Comparison of ENCODE assay signal across 23 cellular contexts in the genomic region with DNA sequence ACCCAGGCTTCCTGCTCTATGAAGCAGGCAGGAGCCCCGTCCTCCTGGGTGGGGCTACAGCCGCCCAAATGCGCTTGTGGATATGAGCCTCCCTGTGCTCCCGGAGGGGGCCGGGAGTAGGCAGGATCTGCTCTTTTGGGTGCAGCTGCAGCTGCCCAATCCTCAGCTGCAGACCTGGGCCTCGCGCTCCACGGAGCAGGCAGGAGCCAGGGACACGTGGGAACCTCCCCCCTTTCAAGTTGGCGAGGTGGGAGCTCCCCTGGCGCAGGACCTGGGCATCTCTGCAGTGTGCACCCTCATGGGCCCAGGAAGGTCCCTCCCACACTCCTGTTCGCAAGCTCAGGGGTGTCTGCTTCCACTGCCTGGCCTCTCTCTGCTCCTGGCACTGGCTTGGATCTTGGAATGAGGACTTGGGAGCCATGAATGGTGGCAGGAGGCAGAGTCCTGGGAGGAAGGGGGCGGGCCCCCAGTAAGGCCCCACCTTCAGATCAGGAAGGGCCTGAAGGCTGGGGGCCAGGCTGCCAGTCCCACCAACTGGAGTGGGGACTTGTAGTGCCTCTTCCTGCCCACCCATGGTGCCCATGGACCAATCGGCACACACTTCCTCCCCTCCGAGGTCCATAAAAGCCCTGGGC.
"Had no signal": no experiment of that assay in that cellular context is flagged by ENCODE, and none has a peak within 500 bp of the region (broad histone marks: within the 10 kb centered on the region; RNA-seq: fewer than 3 reads in every experiment).

No MANE protein-coding gene starts in this region.

- H3K27ac ChIP-seq: breast epithelium, epithelial cell of prostate, esophagus squamous epithelium, left lung, neutrophil, sigmoid colon had no signal

- H3K36me3 ChIP-seq: breast epithelium, esophagus squamous epithelium, left lung, neutrophil, sigmoid colon had no signal

- DNase-seq: activated B cell treated with CpG ODN at 0.5 μM for 24 hours; activated CD4-positive, alpha-beta T cell treated with anti-CD3 and anti-CD28 coated beads, Interleukin-2, amount 50 U/mL, for 1 hour; activated CD8-positive, alpha-beta T cell treated with anti-CD3 and anti-CD28 coated beads for 36 hours; activated naive CD8-positive, alpha-beta T cell treated with anti-CD3 and anti-CD28 coated beads, Interleukin-2, amount 50 U/mL, for 24 hours; activated T-cell treated with anti-CD3 and anti-CD28 coated beads, Interleukin-2, amount 50 U/mL, for 48 hours; amygdala; effector CD8-positive, alpha-beta T cell; esophagus squamous epithelium; foreskin melanocyte; kidney glomerular epithelial cell; left lung; sigmoid colon; small intestine; stimulated activated CD4-positive, alpha-beta T cell treated with anti-CD3 and anti-CD28 coated beads, Interleukin-4, amount 100 ng/mL, for 24 hours; stimulated activated naive CD8-positive, alpha-beta T cell treated with anti-CD3 and anti-CD28 coated beads, Interleukin-15, amount 100 ng/mL, for 72 hours; substantia nigra; T-helper 2 cell had no signal

- H3K4me3 ChIP-seq: breast epithelium, esophagus squamous epithelium, left lung, sigmoid colon had no signal

- H3K27me3 ChIP-seq: breast epithelium, left lung, neutrophil, sigmoid colon had no signal

- H3K4me1 ChIP-seq: breast epithelium, esophagus squamous epithelium, left lung, sigmoid colon had no signal

- FAIRE-seq: colon, endometrium, small intestine had no signal

- ATAC-seq: activated naive CD8-positive, alpha-beta T cell treated with anti-CD3 and anti-CD28 coated beads, Interleukin-2, amount 50 U/mL, for 24 hours; left lung; stimulated activated effector memory CD8-positive, alpha-beta T cell treated with anti-CD3 and anti-CD28 coated beads, Interleukin-12 subunit alpha, Interleukin-12 subunit beta, amount 100 ng/mL, for 72 hours; stimulated activated naive CD8-positive, alpha-beta T cell treated with anti-CD3 and anti-CD28 coated beads, Interleukin-15, amount 100 ng/mL, for 72 hours had no signal

- H3K9me3 ChIP-seq: breast epithelium, esophagus squamous epithelium, left lung, neutrophil, sigmoid colon had no signal
